ENCODE assay signal across 1 cellular context in genomic region chr19:46602392-46603194, GRCh38.
TF ChIP-seq lines count a peak whose summit lies in the region.

No MANE protein-coding gene starts in this region.

TF ChIP-seq in IMR-90, 13 proteins besides CTCF, POLR2A, EP300 and RAD21:
- no peak for TF ChIP-seq MAFK (IDR thresholded peaks at IDR 0.05; ENCODE audit: low read depth, low read length)
- no peak for TF ChIP-seq BHLHE40 (IDR thresholded peaks at IDR 0.05; ENCODE audit: low read depth, low read length)
- no peak for TF ChIP-seq NFE2L2 (IDR thresholded peaks at IDR 0.05; ENCODE audit: low read depth, low read length)
- no peak for TF ChIP-seq CHD1 (IDR thresholded peaks at IDR 0.05; ENCODE audit: low read depth, low read length)
- TF ChIP-seq MAZ (IDR thresholded peaks at IDR 0.05; ENCODE audit: borderline replicate concordance, low read depth, low read length) = no peak
- TF ChIP-seq USF2 (IDR thresholded peaks at IDR 0.05; ENCODE audit: low read depth, low read length) = no peak
- TF ChIP-seq FOS (IDR thresholded peaks at IDR 0.05; ENCODE audit: low read depth, low read length) = no peak
- no peak for TF ChIP-seq RFX5 (IDR thresholded peaks at IDR 0.05; ENCODE audit: low read depth, low read length)
- no peak for TF ChIP-seq MXI1 (IDR thresholded peaks at IDR 0.05; ENCODE audit: borderline replicate concordance, low read depth, low read length)
- TF ChIP-seq, protein P1, sequence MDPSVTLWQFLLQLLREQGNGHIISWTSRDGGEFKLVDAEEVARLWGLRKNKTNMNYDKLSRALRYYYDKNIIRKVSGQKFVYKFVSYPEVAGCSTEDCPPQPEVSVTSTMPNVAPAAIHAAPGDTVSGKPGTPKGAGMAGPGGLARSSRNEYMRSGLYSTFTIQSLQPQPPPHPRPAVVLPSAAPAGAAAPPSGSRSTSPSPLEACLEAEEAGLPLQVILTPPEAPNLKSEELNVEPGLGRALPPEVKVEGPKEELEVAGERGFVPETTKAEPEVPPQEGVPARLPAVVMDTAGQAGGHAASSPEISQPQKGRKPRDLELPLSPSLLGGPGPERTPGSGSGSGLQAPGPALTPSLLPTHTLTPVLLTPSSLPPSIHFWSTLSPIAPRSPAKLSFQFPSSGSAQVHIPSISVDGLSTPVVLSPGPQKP (IDR thresholded peaks at IDR 0.05; ENCODE audit: borderline replicate concordance, low read depth, low read length) = no peak
- no peak for TF ChIP-seq RCOR1 (IDR thresholded peaks at IDR 0.05; ENCODE audit: insufficient replicate concordance, low read length)
- TF ChIP-seq CEBPB (IDR thresholded peaks at IDR 0.05; ENCODE audit: low read depth, low read length) = no peak
- no peak for TF ChIP-seq SMC3 (IDR thresholded peaks at IDR 0.05; ENCODE audit: low read depth, low read length)
